Comparison of ENCODE assay signal across 1 cellular context in the genomic region with DNA sequence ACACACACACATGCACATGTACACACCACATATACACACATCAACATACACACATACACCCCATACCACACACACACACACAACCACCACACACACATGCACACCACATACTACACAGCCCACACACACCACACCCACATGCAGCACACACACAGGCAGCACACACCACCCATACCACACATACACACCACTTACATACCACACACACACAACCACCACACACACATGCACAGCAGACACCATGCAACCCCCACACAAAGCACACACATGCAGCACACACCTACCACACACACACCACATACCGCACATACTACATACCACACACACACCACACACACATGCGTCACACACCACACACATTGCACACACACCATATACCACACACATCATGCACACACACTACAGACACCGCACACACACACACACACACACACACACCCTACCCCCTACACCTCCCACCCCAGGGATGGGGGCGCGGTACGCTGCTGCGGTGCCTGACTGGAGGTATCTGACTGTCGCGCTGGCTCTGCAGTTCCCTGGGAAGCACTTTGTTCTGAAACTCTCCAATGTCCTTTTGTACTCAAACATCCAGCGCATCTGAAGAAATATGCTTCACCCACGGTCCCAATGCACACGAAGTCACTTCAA.
TF ChIP-seq lines count a peak whose summit lies in the region.

No MANE protein-coding gene starts in this region.

TF ChIP-seq in IMR-90, 13 proteins besides CTCF, POLR2A, EP300 and RAD21:
- no peak for TF ChIP-seq MAZ (IDR thresholded peaks at IDR 0.05; ENCODE audit: borderline replicate concordance, low read depth, low read length)
- no peak for TF ChIP-seq MXI1 (IDR thresholded peaks at IDR 0.05; ENCODE audit: borderline replicate concordance, low read depth, low read length)
- TF ChIP-seq NFE2L2 (IDR thresholded peaks at IDR 0.05; ENCODE audit: low read depth, low read length): no peak
